17 cellular contexts compared by ENCODE assay signal in genomic region chr13:70967564-70967963, GRCh38.
A peak's percentile ranks its signal among the peaks of the same experiment; 100 is the strongest.
DNase-seq lines count a peak whose midpoint lies in the region; ATAC-seq and TF ChIP-seq lines count a peak whose summit lies in the region.
"Had no signal": no experiment of that assay in that cellular context is flagged by ENCODE, and none has a peak within 500 bp of the region (broad histone marks: within the 10 kb centered on the region; RNA-seq: fewer than 3 reads in every experiment).

No MANE protein-coding gene starts in this region.

- no peaks in the 10 kb centered on the region for H3K9me3 ChIP-seq in trophoblast cell (ENCODE audit: insufficient read depth, low read depth, low read length)
- H3K9me3 ChIP-seq: A549, HAP-1 had no signal

- no peak overlapping the region for H3K18ac ChIP-seq in trophoblast cell (ENCODE audit: low read length)

- H3K36me3 ChIP-seq in trophoblast cell (ENCODE audit: control insufficient read depth in 1 of 2, insufficient read depth in 2 of 2, low read length in 2 of 2) = no peaks in the 10 kb centered on the region
- H3K36me3 ChIP-seq: HAP-1 had no signal

- H3K4me1 Mint-ChIP-seq in stimulated activated naive CD8-positive, alpha-beta T cell treated with anti-CD3 and anti-CD28 coated beads, Interleukin-15, amount 100 ng/mL, for 72 hours = no peaks in the 10 kb centered on the region
- H3K4me1 Mint-ChIP-seq in stimulated activated memory B cell treated with anti-CD40 and anti-IgM and Interleukin-4, amounts not matched to agents 10 μg/mL and 1 μg/mL and 100 μg/mL, for 72 hours = no peaks in the 10 kb centered on the region
- H3K4me1 Mint-ChIP-seq in chondrocyte (ENCODE audit: low read depth) = no peaks in the 10 kb centered on the region

- H3K9ac ChIP-seq in trophoblast cell (ENCODE audit: low read length) = no peak overlapping the region
- H3K9ac ChIP-seq: GM23248 had no signal

- H3K4ac ChIP-seq in trophoblast cell (ENCODE audit: low read depth, low read length) = no peak overlapping the region

- H3K27ac Mint-ChIP-seq in stimulated activated naive CD8-positive, alpha-beta T cell treated with anti-CD3 and anti-CD28 coated beads, Interleukin-15, amount 100 ng/mL, for 72 hours = no peak overlapping the region
- H3K27ac Mint-ChIP-seq in stimulated activated memory B cell treated with anti-CD40 and anti-IgM and Interleukin-4, amounts not matched to agents 10 μg/mL and 1 μg/mL and 100 μg/mL, for 72 hours = no peak overlapping the region
- no peak overlapping the region for H3K27ac Mint-ChIP-seq in chondrocyte (ENCODE audit: unreplicated experiment)
- H3K27ac Mint-ChIP-seq: CD4-positive, alpha-beta T cell had no signal

- H3K4me1 ChIP-seq in trophoblast cell (ENCODE audit: control insufficient read depth in 1 of 2, insufficient read depth in 2 of 2, low read length in 2 of 2) = no peaks in the 10 kb centered on the region
- H3K4me1 ChIP-seq: A549 had no signal

- H3K79me1 ChIP-seq in trophoblast cell (ENCODE audit: low read length) = no peaks in the 10 kb centered on the region

- no peak overlapping the region for H2AFZ ChIP-seq in trophoblast cell (ENCODE audit: insufficient read depth, low read length, poor library complexity)
- H2AFZ ChIP-seq: GM23248 had no signal

- no peak overlapping the region for H3K23ac ChIP-seq in trophoblast cell (ENCODE audit: low read length)

- H2BK5ac ChIP-seq in trophoblast cell (ENCODE audit: low read depth, low read length, poor library complexity) = no peak overlapping the region

- no peak for DNase-seq in stimulated activated naive CD8-positive, alpha-beta T cell treated with anti-CD3 and anti-CD28 coated beads, Interleukin-15, Interleukin-2, amounts not matched to agents 100 U/mL and 50 U/mL, for 24 hours
- no peak for DNase-seq in stimulated activated naive CD8-positive, alpha-beta T cell treated with anti-CD3 and anti-CD28 coated beads, Interleukin-15, amount 100 ng/mL, for 72 hours
- DNase-seq in trophoblast cell (no peak), SW480 (ENCODE audit: low spot score) (no peak), COLO668 (lab: John Stamatoyannopoulos, UW; ENCODE audit: unreplicated experiment) (no peak), chondrocyte (ENCODE audit: low spot score) (no peak)
- DNase-seq: AML-193; CD4-positive, alpha-beta T cell; DMS153; DMS79; GDM1; GM23248 had no signal

- no CpG with 5 or more reads among the region's 9 CpGs for WGBS in trophoblast cell (ENCODE audit: extremely low coverage, insufficient coverage, insufficient read length)

- TF ChIP-seq CTCF in chondrocyte (IDR thresholded peaks at IDR 0.05) = no peak

- no peak overlapping the region for H2AK5ac ChIP-seq in trophoblast cell (ENCODE audit: low read length)

- H3K79me2 ChIP-seq in trophoblast cell (ENCODE audit: control insufficient read depth, insufficient read depth, low read length, poor library complexity) = no peaks in the 10 kb centered on the region

- H3K27me3 Mint-ChIP-seq in stimulated activated naive CD8-positive, alpha-beta T cell treated with anti-CD3 and anti-CD28 coated beads, Interleukin-15, amount 100 ng/mL, for 72 hours = no peaks in the 10 kb centered on the region
- H3K27me3 Mint-ChIP-seq in stimulated activated memory B cell treated with anti-CD40 and anti-IgM and Interleukin-4, amounts not matched to agents 10 μg/mL and 1 μg/mL and 100 μg/mL, for 72 hours = no peaks in the 10 kb centered on the region
- no peaks in the 10 kb centered on the region for H3K27me3 Mint-ChIP-seq in chondrocyte (ENCODE audit: low read depth)
- H3K27me3 Mint-ChIP-seq: CD4-positive, alpha-beta T cell had no signal

- H4K8ac ChIP-seq in trophoblast cell (ENCODE audit: low read depth, low read length) = no peak overlapping the region

- no peak overlapping the region for H4K91ac ChIP-seq in trophoblast cell (ENCODE audit: low read depth, low read length)

- peak; percentile 28 for ATAC-seq in stimulated activated naive CD8-positive, alpha-beta T cell treated with anti-CD3 and anti-CD28 coated beads, Interleukin-15, Interleukin-2, amounts not matched to agents 100 U/mL and 50 U/mL, for 24 hours
- no peak for ATAC-seq in stimulated activated naive CD8-positive, alpha-beta T cell treated with anti-CD3 and anti-CD28 coated beads, Interleukin-15, amount 100 ng/mL, for 72 hours
- peak; percentile 36 for ATAC-seq in stimulated activated memory B cell treated with anti-CD40 and anti-IgM and Interleukin-4, amounts not matched to agents 10 μg/mL and 1 μg/mL and 100 μg/mL, for 72 hours
- ATAC-seq: A549 had no signal

- H2BK12ac ChIP-seq in trophoblast cell (ENCODE audit: low read length) = no peak overlapping the region

- no peaks in the 10 kb centered on the region for H3K27me3 ChIP-seq in trophoblast cell (ENCODE audit: insufficient read depth, low read length)

- no peak overlapping the region for H3K4me3 Mint-ChIP-seq in stimulated activated naive CD8-positive, alpha-beta T cell treated with anti-CD3 and anti-CD28 coated beads, Interleukin-15, amount 100 ng/mL, for 72 hours
- H3K4me3 Mint-ChIP-seq in stimulated activated memory B cell treated with anti-CD40 and anti-IgM and Interleukin-4, amounts not matched to agents 10 μg/mL and 1 μg/mL and 100 μg/mL, for 72 hours = no peak overlapping the region
- H3K4me3 Mint-ChIP-seq in chondrocyte (ENCODE audit: unreplicated experiment) = no peak overlapping the region
- H3K4me3 Mint-ChIP-seq: CD4-positive, alpha-beta T cell had no signal

- H3K36me3 Mint-ChIP-seq in stimulated activated memory B cell treated with anti-CD40 and anti-IgM and Interleukin-4, amounts not matched to agents 10 μg/mL and 1 μg/mL and 100 μg/mL, for 72 hours = no peaks in the 10 kb centered on the region
- H3K36me3 Mint-ChIP-seq in chondrocyte (ENCODE audit: low read depth) = no peaks in the 10 kb centered on the region

- H3K9me3 Mint-ChIP-seq in stimulated activated naive CD8-positive, alpha-beta T cell treated with anti-CD3 and anti-CD28 coated beads, Interleukin-15, amount 100 ng/mL, for 72 hours = no peaks in the 10 kb centered on the region
- H3K9me3 Mint-ChIP-seq in stimulated activated memory B cell treated with anti-CD40 and anti-IgM and Interleukin-4, amounts not matched to agents 10 μg/mL and 1 μg/mL and 100 μg/mL, for 72 hours = no peaks in the 10 kb centered on the region
- H3K9me3 Mint-ChIP-seq in chondrocyte (ENCODE audit: low read depth) = no peaks in the 10 kb centered on the region
- H3K9me3 Mint-ChIP-seq: CD4-positive, alpha-beta T cell had no signal

- H4K12ac ChIP-seq in trophoblast cell (ENCODE audit: low read depth, low read length) = no peak overlapping the region

- H2BK120ac ChIP-seq in trophoblast cell (ENCODE audit: insufficient read depth, low read length, poor library complexity) = no peak overlapping the region

- H3K27ac ChIP-seq in trophoblast cell (ENCODE audit: low read depth, low read length) = no peak overlapping the region
- H3K27ac ChIP-seq: 22Rv1, A549, C4-2B, GM23248 had no signal

- no peak overlapping the region for H3K4me2 ChIP-seq in trophoblast cell (ENCODE audit: low read length)
- H3K4me2 ChIP-seq: A549 had no signal

- H3K4me3 ChIP-seq in trophoblast cell (ENCODE audit: low read depth, low read length) = peak overlapping the region; percentile 41
- H3K4me3 ChIP-seq: A549, GM23248, HAP-1 had no signal

- H3K14ac ChIP-seq in trophoblast cell (ENCODE audit: low read length) = no peak overlapping the region
